ENCODE assay signal across 1 cellular context in genomic region chr7:97117372-97118188, GRCh38.
TF ChIP-seq lines count a peak whose summit lies in the region.

Gene SDHAF3, plus strand, starts transcription at chr7:97117698. Its CDS starts 26 bp downstream, at chr7:97117724.

TF ChIP-seq in HepG2, 621 proteins besides CTCF, POLR2A, EP300 and RAD21 (continued from another document and continues in another):
- TF ChIP-seq ZFP36 (IDR thresholded peaks at IDR 0.05; ENCODE audit: borderline replicate concordance, low read depth, low read length, partially characterized antibody) (peak; percentile 17), GABPB1 (CRISPR knock-in tag; IDR thresholded peaks at IDR 0.05) (peak; percentile 99), BATF2 (CRISPR knock-in tag; IDR thresholded peaks at IDR 0.05) (peak; percentile 85; the same call in 1 of the 2 replicates), CBFB (CRISPR knock-in tag; IDR thresholded peaks at IDR 0.05) (peak; percentile 85), ZBTB20 (CRISPR knock-in tag; IDR thresholded peaks at IDR 0.05; ENCODE audit: borderline replicate concordance, low read depth) (peak; percentile 92), ZSCAN22 (CRISPR knock-in tag; IDR thresholded peaks at IDR 0.05) (peak; percentile 71; the same call in 1 of the 2 replicates), HNF4G (IDR thresholded peaks at IDR 0.05; ENCODE audit: borderline replicate concordance, low read depth, low read length) (0 out of 2 replicates have a peak, but pooled peaks have one; percentile 42), HNF4G (CRISPR knock-in tag; IDR thresholded peaks at IDR 0.05; ENCODE audit: borderline replicate concordance, low read depth) (peak; percentile 78; the same call in 1 of the 2 replicates), REL (CRISPR knock-in tag; conservative IDR thresholded peaks at IDR 0.05) (peak; percentile 79; the same call in 1 of the 2 replicates), TBX3 (IDR thresholded peaks at IDR 0.05; ENCODE audit: borderline replicate concordance) (no peak), NRL (CRISPR knock-in tag; IDR thresholded peaks at IDR 0.05; ENCODE audit: borderline replicate concordance) (peak; percentile 91; the same call in 1 of the 2 replicates), ZNF558 (CRISPR knock-in tag; IDR thresholded peaks at IDR 0.05; ENCODE audit: borderline replicate concordance) (no peak), SETDB1 (CRISPR knock-in tag; IDR thresholded peaks at IDR 0.05; ENCODE audit: borderline replicate concordance) (peak; percentile 92; the same call in 1 of the 2 replicates), NFYC (CRISPR knock-in tag; IDR thresholded peaks at IDR 0.05) (peak; percentile 17; the same call in 1 of the 2 replicates), MIER2 (CRISPR knock-in tag; IDR thresholded peaks at IDR 0.05) (peak; percentile 83), YY1 (IDR thresholded peaks at IDR 0.05; ENCODE audit: insufficient read depth, insufficient replicate concordance, low read depth, low read length) (peak; percentile 81), ZNF326 (CRISPR knock-in tag; IDR thresholded peaks at IDR 0.05; ENCODE audit: borderline replicate concordance) (no peak), ZNF788 (CRISPR knock-in tag; IDR thresholded peaks at IDR 0.05; ENCODE audit: borderline replicate concordance) (peak; percentile 95; the same call in 1 of the 2 replicates), IRF9 (CRISPR knock-in tag; IDR thresholded peaks at IDR 0.05; ENCODE audit: borderline replicate concordance) (peak; percentile 82; the same call in 1 of the 2 replicates), ZNF639 (CRISPR knock-in tag; conservative IDR thresholded peaks at IDR 0.05) (peak; percentile 95), PCBP2 (optimal IDR thresholded peaks at IDR 0.05; ENCODE audit: low read depth, low read length, poor library complexity, severe bottlenecking) (no peak), PBX3 (CRISPR knock-in tag; IDR thresholded peaks at IDR 0.05; ENCODE audit: borderline replicate concordance) (no peak), NPAS2 (CRISPR knock-in tag; IDR thresholded peaks at IDR 0.05; ENCODE audit: borderline replicate concordance) (no peak), GPBP1L1 (CRISPR knock-in tag; IDR thresholded peaks at IDR 0.05) (no peak), HNF1A (IDR thresholded peaks at IDR 0.05; ENCODE audit: low read depth) (no peak), HNF1A (CRISPR knock-in tag; IDR thresholded peaks at IDR 0.05; ENCODE audit: borderline replicate concordance) (peak; percentile 74; the same call in 1 of the 2 replicates), ZNF691 (CRISPR knock-in tag; IDR thresholded peaks at IDR 0.05; ENCODE audit: borderline replicate concordance, low read depth) (peak; percentile 86; the same call in 1 of the 2 replicates), ZSCAN5A (CRISPR knock-in tag; IDR thresholded peaks at IDR 0.05; ENCODE audit: borderline replicate concordance) (peak; percentile 98; the same call in 1 of the 2 replicates), KAT8 (CRISPR knock-in tag; IDR thresholded peaks at IDR 0.05) (peak; percentile 99), ZNF431 (CRISPR knock-in tag; IDR thresholded peaks at IDR 0.05; ENCODE audit: borderline replicate concordance, low read depth) (peak; percentile 54; the same call in 1 of the 2 replicates), ZMAT3 (CRISPR knock-in tag; conservative IDR thresholded peaks at IDR 0.05) (peak; percentile 86), GTF3A (CRISPR knock-in tag; conservative IDR thresholded peaks at IDR 0.05) (peak; percentile 85; the same call in 1 of the 2 replicates), ZNF839 (CRISPR knock-in tag; IDR thresholded peaks at IDR 0.05; ENCODE audit: borderline replicate concordance) (peak; percentile 69), ZNF354B (CRISPR knock-in tag; IDR thresholded peaks at IDR 0.05) (0 out of 2 replicates have a peak, but pooled peaks have one; percentile 38), NR2F2 (IDR thresholded peaks at IDR 0.05; ENCODE audit: borderline replicate concordance, low read depth) (no peak; the same call in 1 of the 2 replicates), SIX4 (CRISPR knock-in tag; IDR thresholded peaks at IDR 0.05) (peak; percentile 10; the same call in 1 of the 2 replicates), ZNF205 (CRISPR knock-in tag; IDR thresholded peaks at IDR 0.05) (0 out of 2 replicates have a peak, but pooled peaks have one; percentile 48), ARNTL (CRISPR knock-in tag; IDR thresholded peaks at IDR 0.05) (peak; percentile 84), ZNF17 (CRISPR knock-in tag; IDR thresholded peaks at IDR 0.05) (no peak), MXD1 (CRISPR knock-in tag; IDR thresholded peaks at IDR 0.05) (peak; percentile 76; the same call in 1 of the 2 replicates), TIGD3 (CRISPR knock-in tag; IDR thresholded peaks at IDR 0.05; ENCODE audit: borderline replicate concordance) (peak; percentile 42; the same call in 1 of the 2 replicates), PLSCR1 (CRISPR knock-in tag; IDR thresholded peaks at IDR 0.05; ENCODE audit: borderline replicate concordance) (no peak), TCF12 (IDR thresholded peaks at IDR 0.05) (no peak), TCF12 (CRISPR knock-in tag; IDR thresholded peaks at IDR 0.05) (0 out of 2 replicates have a peak, but pooled peaks have one; percentile 51), ZNF720 (CRISPR knock-in tag; IDR thresholded peaks at IDR 0.05) (no peak), NFATC3 (CRISPR knock-in tag; IDR thresholded peaks at IDR 0.05) (peak; percentile 82; the same call in 1 of the 2 replicates), GMEB1 (CRISPR knock-in tag; IDR thresholded peaks at IDR 0.05; ENCODE audit: borderline replicate concordance) (peak; percentile 90; the same call in 1 of the 2 replicates)
